In the genomic region with DNA sequence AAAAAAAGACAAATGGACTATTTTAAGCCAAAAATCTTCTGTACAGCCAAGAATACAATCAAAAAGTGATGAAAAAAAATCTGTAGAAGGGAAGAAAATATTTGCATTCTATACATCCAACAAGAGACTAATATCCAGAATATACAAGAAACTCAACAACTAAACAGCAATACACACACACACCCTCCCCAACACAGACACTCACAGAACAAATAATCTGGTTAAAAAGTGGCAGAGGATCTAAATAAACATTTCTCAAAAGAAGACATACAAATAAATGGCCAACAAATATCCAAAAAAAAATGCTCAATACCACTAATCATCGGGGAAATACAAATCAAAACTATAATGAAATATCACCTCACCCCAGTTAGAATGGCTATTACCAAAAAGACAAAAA, we compare ENCODE assay signal across 8 cellular contexts.
"Had no signal": no experiment of that assay in that cellular context is flagged by ENCODE, and none has a peak within 500 bp of the region (broad histone marks: within the 10 kb centered on the region; RNA-seq: fewer than 3 reads in every experiment).

No MANE protein-coding gene starts in this region.

- ATAC-seq: GM12878 had no signal

- DNase-seq: GDM1, GF-D8 had no signal

- FAIRE-seq: G401.6, GM12878, GM12891, GM12892, GM18507, GM19239 had no signal

- H3K4me3 ChIP-seq: GM12878 had no signal
